Comparison of ENCODE assay signal across 6 cellular contexts in the genomic region with DNA sequence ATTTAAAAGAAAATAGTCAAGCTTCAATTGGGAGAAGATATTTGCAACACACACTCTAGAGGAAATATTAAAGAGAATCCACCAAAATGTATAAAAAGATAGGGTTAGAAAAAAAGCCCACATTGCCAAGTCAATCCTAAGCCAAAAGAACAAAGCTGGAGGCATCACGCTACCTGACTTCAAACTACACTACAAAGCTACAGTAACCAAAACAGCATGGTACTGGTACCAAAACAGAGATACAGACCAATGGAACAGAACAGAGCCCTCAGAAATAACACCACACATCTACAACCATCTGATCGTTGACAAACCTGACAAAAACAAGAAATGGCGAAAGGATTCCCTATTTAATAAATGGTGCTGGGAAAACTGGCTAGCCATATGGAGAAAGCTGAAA. TPM values are rescaled to one million over a fixed set of nuclear protein-coding genes. Genes with fewer than 3 reads are reported as not detected.
"Had no signal": no experiment of that assay in that cellular context is flagged by ENCODE, and none has a peak within 500 bp of the region (broad histone marks: within the 10 kb centered on the region; RNA-seq: fewer than 3 reads in every experiment).

No MANE protein-coding gene starts in this region.

RNA-seq across cellular contexts. Expression of a gene that starts 39.5 kb away (rescaled TPM):
- total RNA-seq: OCI-LY7, Right ventricle myocardium inferior, Right ventricle myocardium superior, RPMI7951, SJSA1 had no signal
- polyA plus RNA-seq: SK-N-SH had no signal
